In the genomic region with DNA sequence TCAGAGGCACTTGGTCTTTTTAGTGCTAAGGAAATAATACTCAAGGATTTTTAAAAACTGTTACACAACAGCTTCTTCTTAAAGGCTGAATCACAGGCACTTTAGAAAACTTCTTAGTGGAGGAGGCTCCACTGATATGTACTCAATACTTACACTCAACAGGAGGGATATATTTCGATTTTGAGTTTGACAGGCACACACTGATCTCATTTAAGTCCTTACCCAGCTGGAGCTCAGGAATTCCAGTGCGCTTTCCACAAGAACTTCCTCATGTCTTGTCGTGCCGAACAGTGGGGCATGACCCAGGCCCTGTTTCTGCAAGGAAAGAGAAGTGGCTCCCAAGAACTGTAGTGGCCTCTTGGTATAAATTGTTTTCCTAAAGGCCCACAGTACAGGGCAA, we compare ENCODE assay signal across 21 cellular contexts.
DNase-seq lines count a peak whose midpoint lies in the region; ATAC-seq, FAIRE-seq and TF ChIP-seq lines count a peak whose summit lies in the region.
"Had no signal": no experiment of that assay in that cellular context is flagged by ENCODE, and none has a peak within 500 bp of the region (broad histone marks: within the 10 kb centered on the region; RNA-seq: fewer than 3 reads in every experiment).

No MANE protein-coding gene starts in this region.

- no peak for DNase-seq in heart right ventricle
- no peak for DNase-seq in Right ventricle myocardium superior
- peak in 1 of 61 donors; percentile 58 for DNase-seq in caudate nucleus (lab: John Stamatoyannopoulos, UW)
- DNase-seq in lower lobe of right lung = no peak
- no peak for DNase-seq in upper lobe of right lung
- no peak for DNase-seq in islet precursor cell
- no peak for DNase-seq in urothelium cell line (ENCODE audit: low spot score)
- DNase-seq: activated CD4-positive, CD25-positive, alpha-beta regulatory T cell treated with anti-CD3 and anti-CD28 coated beads, Interleukin-2, amount 50 U/mL, for 72 hours; adrenal gland; HFFc6; KG1; mammary epithelial cell; naive thymus-derived CD4-positive, alpha-beta T cell; NCI-H1105 treated with DMSO at 0.1 percent for 48 hours; T1000 had no signal

- intact Hi-C loops in heart right ventricle (cut with DNase I) = loop anchor here in 1 of 10 donors (5.0 kb wide), 1 partner anchor 51 kb away; no protein-coding TSS in a partner anchor
- intact Hi-C loops in Right ventricle myocardium superior (cut with DNase I) = no loop called here
- intact Hi-C loops in lower lobe of right lung (cut with DNase I) = no loop called here
- intact Hi-C loops in upper lobe of right lung (cut with DNase I) = no loop called here

- no peak for FAIRE-seq in urothelium cell line (lab: Jason Lieb, UNC)
- FAIRE-seq: A204.1, endometrium had no signal

- H3K36me3 ChIP-seq in heart right ventricle (peaks cover 0 to 5% (median 0%) of the 10 kb centered on the region in 9 donors), lower lobe of right lung (no peaks in the 10 kb centered on the region), upper lobe of right lung (no peaks in the 10 kb centered on the region)
- H3K36me3 ChIP-seq: adrenal gland, thoracic aorta had no signal

- H3K27ac ChIP-seq in heart right ventricle (peak overlapping the region in 5 of 10 donors; percentile 4 to 37 (median 18)), caudate nucleus (ENCODE audit: low read depth, low read length) (peak overlapping the region; percentile 93), lower lobe of right lung (peak overlapping the region; percentile 66), upper lobe of right lung (peak overlapping the region; percentile 51)
- H3K27ac ChIP-seq: adrenal gland, C4-2B, thoracic aorta had no signal

- no peaks in the 10 kb centered on the region for H3K9me3 ChIP-seq in heart right ventricle
- H3K9me3 ChIP-seq in lower lobe of right lung = no peaks in the 10 kb centered on the region
- no peaks in the 10 kb centered on the region for H3K9me3 ChIP-seq in upper lobe of right lung
- H3K9me3 ChIP-seq: adrenal gland, gastroesophageal sphincter, thoracic aorta had no signal

- 58 to 61% methylated on average over 4 of the region's 4 CpGs for WGBS in heart right ventricle, 2 donors

- TF ChIP-seq CTCF in heart right ventricle (IDR thresholded peaks at IDR 0.05) (no peak), lower lobe of right lung (IDR thresholded peaks at IDR 0.05) (no peak), upper lobe of right lung (IDR thresholded peaks at IDR 0.05) (no peak)

- peaks cover 3 to 49% (median 35%) of the 10 kb centered on the region in 9 donors for H3K4me1 ChIP-seq in heart right ventricle
- H3K4me1 ChIP-seq in lower lobe of right lung = peaks cover 41% of the 10 kb centered on the region
- H3K4me1 ChIP-seq in upper lobe of right lung = peaks cover 37% of the 10 kb centered on the region

- H3K4me3 ChIP-seq in heart right ventricle = no peak overlapping the region
- H3K4me3 ChIP-seq in lower lobe of right lung = no peak overlapping the region
- H3K4me3 ChIP-seq in upper lobe of right lung = no peak overlapping the region
- H3K4me3 ChIP-seq: adrenal gland, gastroesophageal sphincter, thoracic aorta had no signal

- ATAC-seq in heart right ventricle (peak in 5 of 8 donors; percentile 9 to 42 (median 20)), Right ventricle myocardium superior (ENCODE audit: poor library complexity) (no peak), lower lobe of right lung (peak; percentile 79 to 90), upper lobe of right lung (peak; percentile 71), HG02571 (IDR thresholded peaks at IDR 0.05; ENCODE audit: unreplicated experiment) (no peak)
- ATAC-seq: gastroesophageal sphincter; naive thymus-derived CD4-positive, alpha-beta T cell had no signal

- H3K27me3 ChIP-seq in heart right ventricle (no peaks in the 10 kb centered on the region), lower lobe of right lung (ENCODE audit: low read depth) (no peaks in the 10 kb centered on the region), upper lobe of right lung (no peaks in the 10 kb centered on the region)
- H3K27me3 ChIP-seq: adrenal gland, gastroesophageal sphincter had no signal

Comparison
In these comparisons a context has a peak if more than half of its experiments do, and no peak if none do; other contexts are left out.
1. ATAC-seq: peak in heart right ventricle (5 of 8), lower lobe of right lung (2 of 2) and upper lobe of right lung (single experiment); none in Right ventricle myocardium superior (single experiment) and HG02571 (single experiment).